ENCODE assay signal across 13 cellular contexts in the genomic region with DNA sequence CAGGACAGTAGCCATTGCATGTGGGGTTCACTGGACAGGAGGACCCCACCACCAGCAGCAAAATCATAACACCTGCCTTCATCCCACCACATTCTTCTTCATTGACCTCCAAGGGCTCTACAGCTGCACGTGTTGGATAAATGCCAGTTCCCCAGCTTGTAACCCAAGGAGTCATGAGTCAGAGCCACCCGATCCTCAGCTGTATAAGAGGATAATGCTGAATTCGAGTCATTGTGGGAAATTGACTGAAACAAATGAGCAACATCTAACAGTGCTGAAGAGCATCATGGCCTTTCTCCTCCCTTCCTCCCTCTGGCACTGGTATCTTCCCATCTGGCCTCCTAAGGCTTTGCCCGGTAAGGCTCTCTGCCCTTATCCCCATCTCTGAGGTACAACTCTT.
DNase-seq lines count a peak whose midpoint lies in the region; ATAC-seq, FAIRE-seq and TF ChIP-seq lines count a peak whose summit lies in the region.
"Had no signal": no experiment of that assay in that cellular context is flagged by ENCODE, and none has a peak within 500 bp of the region (broad histone marks: within the 10 kb centered on the region; RNA-seq: fewer than 3 reads in every experiment).

No MANE protein-coding gene starts in this region.

- FAIRE-seq in H54 (lab: Jason Lieb, UNC) (peak; percentile 75), bronchial epithelial cell (lab: Jason Lieb, UNC) (no peak)

- DNase-seq in H54 (ENCODE audit: insufficient read length, low spot score): peak; percentile 72
- DNase-seq in NCI-H2196 treated with DMSO at 0.1 percent for 48 hours (lab: John Stamatoyannopoulos, UW; ENCODE audit: unreplicated experiment): peak; percentile 10
- peak; percentile 76 for DNase-seq in bronchial epithelial cell (ENCODE audit: low read depth)
- DNase-seq in renal cortical epithelial cell (ENCODE audit: low read depth): peak; percentile 88
- DNase-seq in cerebellum (ENCODE audit: low spot score): no peak
- no peak for DNase-seq in NCI-H2227 treated with DMSO at 0.1 percent for 48 hours (lab: John Stamatoyannopoulos, UW)
- DNase-seq in HuH-7 (ENCODE audit: low spot score): no peak
- DNase-seq: activated T-cell treated with anti-CD3 and anti-CD28 coated beads, Interleukin-2, amount 50 U/mL, for 24 hours; MM.1S; Peyer's patch; stimulated activated CD4-positive, alpha-beta T cell treated with anti-CD3 and anti-CD28 coated beads, Interleukin-4, amount 100 ng/mL, for 24 hours had no signal

- ATAC-seq in esophagus mucosa: no peak

- H3K27me3 ChIP-seq in bronchial epithelial cell (ENCODE audit: control insufficient read depth, insufficient read depth, low read length): no peaks in the 10 kb centered on the region
- H3K27me3 ChIP-seq: cardiac muscle cell, Peyer's patch had no signal

- no peak for TF ChIP-seq POLR2A in H54 (IDR thresholded peaks at IDR 0.05; ENCODE audit: low read depth, low read length)

- H3K4me3 ChIP-seq in bronchial epithelial cell (ENCODE audit: low read depth, low read length): no peak overlapping the region
- H3K4me3 ChIP-seq: cardiac muscle cell, Peyer's patch had no signal

- no peak for TF ChIP-seq CTCF in bronchial epithelial cell (IDR thresholded peaks at IDR 0.05; ENCODE audit: insufficient read depth, low read length, severe bottlenecking)

- H3K36me3 ChIP-seq in bronchial epithelial cell (ENCODE audit: control insufficient read depth, insufficient read depth, low read length): no peaks in the 10 kb centered on the region
- H3K36me3 ChIP-seq: cardiac muscle cell, Peyer's patch had no signal

Comparison
In these comparisons a context has a peak if more than half of its experiments do, and no peak if none do; other contexts are left out.
1. DNase-seq: peak in H54 (single experiment), NCI-H2196 treated with DMSO at 0.1 percent for 48 hours (single experiment), bronchial epithelial cell (single experiment) and renal cortical epithelial cell (single experiment); none in cerebellum (single experiment), NCI-H2227 treated with DMSO at 0.1 percent for 48 hours (single experiment) and HuH-7 (single experiment).